In the genomic region with DNA sequence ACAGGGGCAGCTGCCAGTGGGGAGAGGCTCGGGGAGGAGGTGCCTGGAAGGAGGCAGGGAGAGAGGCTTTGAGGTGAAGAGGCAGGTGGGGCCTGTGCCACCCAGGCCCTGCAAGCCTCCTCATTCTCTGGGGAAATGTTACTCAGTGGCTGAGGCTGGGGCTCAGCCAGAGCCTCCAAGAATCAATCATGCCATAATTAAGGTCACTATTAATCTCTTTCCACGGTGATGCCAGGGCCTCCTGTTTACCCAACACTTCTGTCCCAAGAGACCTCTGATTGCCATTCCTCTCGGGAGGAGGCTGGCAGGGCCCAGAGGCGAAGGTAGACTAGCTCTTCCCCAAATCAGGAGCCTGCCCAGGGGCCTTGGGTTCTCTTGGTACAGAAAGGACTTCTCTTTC, we compare ENCODE assay signal across 26 cellular contexts. TPM values are rescaled to one million over a fixed set of nuclear protein-coding genes. Genes with fewer than 3 reads are reported as not detected.
DNase-seq lines count a peak whose midpoint lies in the region; ATAC-seq, FAIRE-seq and TF ChIP-seq lines count a peak whose summit lies in the region.
"Had no signal": no experiment of that assay in that cellular context is flagged by ENCODE, and none has a peak within 500 bp of the region (broad histone marks: within the 10 kb centered on the region; RNA-seq: fewer than 3 reads in every experiment).

No MANE protein-coding gene starts in this region.

- intact Hi-C loops in kidney (cut with DNase I), result no loop called here

- H3K36me3 ChIP-seq in kidney (ENCODE audit: control insufficient read depth in 1 of 2, insufficient read depth in 2 of 2, low read length in 2 of 2), result no peaks in the 10 kb centered on the region
- H3K36me3 ChIP-seq: Peyer's patch had no signal

- peaks cover 0 to 3% of the 10 kb centered on the region in 2 donors for H3K4me1 ChIP-seq in kidney (ENCODE audit: control insufficient read depth in 1 of 2, insufficient read depth in 1 of 2, low read depth in 1 of 2, low read length in 2 of 2)
- H3K4me1 ChIP-seq: Peyer's patch had no signal

- TF ChIP-seq CTCF in kidney (IDR thresholded peaks at IDR 0.05; ENCODE audit: borderline replicate concordance, extremely low read depth, insufficient read depth), result no peak

- no peak overlapping the region for H3K4me3 ChIP-seq in kidney (ENCODE audit: low read length in 2 of 2)
- H3K4me3 ChIP-seq: GM23338, K562, Peyer's patch had no signal

- no peaks in the 10 kb centered on the region for H3K9me3 ChIP-seq in kidney (ENCODE audit: control insufficient read depth in 1 of 2, low read length in 2 of 2)
- H3K9me3 ChIP-seq: Peyer's patch had no signal

- ATAC-seq in GM18867 (IDR thresholded peaks at IDR 0.05; ENCODE audit: unreplicated experiment), result no peak
- ATAC-seq: GM23338 had no signal

- H3K9ac ChIP-seq in kidney (ENCODE audit: low read length in 2 of 2), result no peak overlapping the region

- DNase-seq in NCI-H82 (lab: John Stamatoyannopoulos, UW) (peak; percentile 43), NCI-H82 treated with DMSO at 0.1 percent for 48 hours (lab: John Stamatoyannopoulos, UW; ENCODE audit: unreplicated experiment) (no peak), NCI-H69 (lab: John Stamatoyannopoulos, UW) (peak; percentile 73), kidney (peak; percentile 29), DMS79 treated with DMSO at 0.1 percent for 48 hours (lab: John Stamatoyannopoulos, UW) (no peak)
- no peak for DNase-seq in stimulated activated naive CD4-positive, alpha-beta T cell treated with Interleukin-2 at 50 U/mL for 16 hours (lab: John Stamatoyannopoulos, UW)
- DNase-seq: Calu3; CD8-positive, alpha-beta memory T cell; DMS153; H9; MV-4-11; NCI-H1694 treated with DMSO at 0.1 percent for 48 hours; NCI-H2171; NCI-H226; NCI-H510A; NCI-H748 treated with DMSO at 0.1 percent for 48 hours; OCI-M1; Peyer's patch; SHP77 treated with DMSO at 0.1 percent for 48 hours; T-helper 1 cell had no signal

- H3K27ac ChIP-seq in kidney (ENCODE audit: low read depth in 2 of 2, low read length in 2 of 2), result no peak overlapping the region
- H3K27ac ChIP-seq: Peyer's patch had no signal

- no peak for FAIRE-seq in kidney (lab: Jason Lieb, UNC)
- FAIRE-seq: GM18507, HTR-8/SVneo, K562 had no signal

RNA-seq across cellular contexts. Expression of a gene that starts 38.4 kb away (rescaled TPM):
- 11.4 TPM for total RNA-seq in kidney
- 3.9 TPM for polyA plus RNA-seq in kidney (ENCODE audit: insufficient read depth, low read depth, low replicate concordance)

RNA-seq across cellular contexts. Expression of a gene that starts 54.4 kb away (rescaled TPM):
- 1.8 TPM for total RNA-seq in kidney
- polyA plus RNA-seq in kidney (ENCODE audit: insufficient read depth, low read depth, low replicate concordance), result 0.26 TPM
- total RNA-seq: K562, MCF 10A had no signal
- polyA plus RNA-seq: K562 had no signal

Comparison
In these comparisons a context has a peak if more than half of its experiments do, and no peak if none do; other contexts are left out.
1. DNase-seq: peak in NCI-H82 (single experiment), NCI-H69 (single experiment) and kidney (single experiment); none in NCI-H82 treated with DMSO at 0.1 percent for 48 hours (single experiment), stimulated activated naive CD4-positive, alpha-beta T cell treated with Interleukin-2 at 50 U/mL for 16 hours (single experiment) and DMS79 treated with DMSO at 0.1 percent for 48 hours (single experiment).